Comparison of ENCODE assay signal across 9 cellular contexts in genomic region chr11:110294509-110294908, GRCh38. TPM values are rescaled to one million over a fixed set of nuclear protein-coding genes. Genes with fewer than 3 reads are reported as not detected.
DNase-seq lines count a peak whose midpoint lies in the region; TF ChIP-seq lines count a peak whose summit lies in the region.
"Had no signal": no experiment of that assay in that cellular context is flagged by ENCODE, and none has a peak within 500 bp of the region (broad histone marks: within the 10 kb centered on the region; RNA-seq: fewer than 3 reads in every experiment).

No MANE protein-coding gene starts in this region.

- POLR2A ChIA-PET in activated CD4-positive, alpha-beta T cell treated with anti-CD3 and anti-CD28 coated beads, Interleukin-2, amount 10 ng/mL, durations not matched to agents 7 days and 5 days (lab: Charles Lee): no interaction called here

- peaks cover 17% of the 10 kb centered on the region for H3K36me3 Mint-ChIP-seq in activated CD4-positive, alpha-beta T cell treated with anti-CD3 and anti-CD28 coated beads, Interleukin-2, amount 10 ng/mL, durations not matched to agents 7 days and 5 days (ENCODE audit: low read depth)
- H3K36me3 Mint-ChIP-seq in activated T-helper 2 cell treated with anti-CD3 and anti-CD28 coated beads, Interferon-gamma antibody, Interleukin-2, Interleukin-4, amounts not matched to agents 10 μg/mL and 5 μg/mL and 100 μg/mL, durations not matched to agents 14 hours and 24 hours and 36 hours (ENCODE audit: low read depth): peaks cover 33% of the 10 kb centered on the region

- no peaks in the 10 kb centered on the region for H3K27me3 Mint-ChIP-seq in activated CD4-positive, alpha-beta T cell treated with anti-CD3 and anti-CD28 coated beads, Interleukin-2, amount 10 ng/mL, durations not matched to agents 7 days and 5 days
- no peaks in the 10 kb centered on the region for H3K27me3 Mint-ChIP-seq in activated T-helper 2 cell treated with anti-CD3 and anti-CD28 coated beads, Interferon-gamma antibody, Interleukin-2, Interleukin-4, amounts not matched to agents 10 μg/mL and 5 μg/mL and 100 μg/mL, durations not matched to agents 14 hours and 24 hours and 36 hours (ENCODE audit: low read depth)

- H3K27ac ChIP-seq in iPS-20b (ENCODE audit: low read length) (no peak overlapping the region), substantia nigra (ENCODE audit: low read depth, low read length, poor library complexity, severe bottlenecking) (peak overlapping the region; percentile 92)

- peak overlapping the region; percentile 95 for H3K4me3 ChIP-seq in iPS-20b (ENCODE audit: low read length)

- intact Hi-C loops in activated T-helper 2 cell treated with anti-CD3 and anti-CD28 coated beads, Interferon-gamma antibody, Interleukin-2, Interleukin-4, amounts not matched to agents 10 μg/mL and 5 μg/mL and 100 μg/mL, durations not matched to agents 14 hours and 24 hours and 36 hours (cut with micrococcal nuclease): loop anchor here (10.0 kb wide), 1 partner anchor 90 kb away; no protein-coding TSS in a partner anchor
- intact Hi-C loops in posterior cingulate gyrus (cut with DNase I): no loop called here

- CTCF ChIA-PET in activated CD4-positive, alpha-beta T cell treated with anti-CD3 and anti-CD28 coated beads, Interleukin-2, amount 10 ng/mL, durations not matched to agents 7 days and 5 days (lab: Charles Lee): no interaction called here

- no peaks in the 10 kb centered on the region for H3K27me3 ChIP-seq in iPS-20b (ENCODE audit: insufficient read depth, low read length)

- no peaks in the 10 kb centered on the region for H3K9me3 Mint-ChIP-seq in activated CD4-positive, alpha-beta T cell treated with anti-CD3 and anti-CD28 coated beads, Interleukin-2, amount 10 ng/mL, durations not matched to agents 7 days and 5 days
- H3K9me3 Mint-ChIP-seq in activated T-helper 2 cell treated with anti-CD3 and anti-CD28 coated beads, Interferon-gamma antibody, Interleukin-2, Interleukin-4, amounts not matched to agents 10 μg/mL and 5 μg/mL and 100 μg/mL, durations not matched to agents 14 hours and 24 hours and 36 hours: no peaks in the 10 kb centered on the region

- peaks cover 57% of the 10 kb centered on the region for H3K4me1 Mint-ChIP-seq in activated CD4-positive, alpha-beta T cell treated with anti-CD3 and anti-CD28 coated beads, Interleukin-2, amount 10 ng/mL, durations not matched to agents 7 days and 5 days
- H3K4me1 Mint-ChIP-seq in activated T-helper 2 cell treated with anti-CD3 and anti-CD28 coated beads, Interferon-gamma antibody, Interleukin-2, Interleukin-4, amounts not matched to agents 10 μg/mL and 5 μg/mL and 100 μg/mL, durations not matched to agents 14 hours and 24 hours and 36 hours (ENCODE audit: low read depth): peaks cover 49% of the 10 kb centered on the region

- no peaks in the 10 kb centered on the region for H3K36me3 ChIP-seq in iPS-20b (ENCODE audit: insufficient read depth, low read depth, low read length)

- no peak for DNase-seq in activated CD4-positive, alpha-beta T cell treated with anti-CD3 and anti-CD28 coated beads, Interleukin-2, amount 10 ng/mL, durations not matched to agents 7 days and 5 days
- DNase-seq in activated CD4-positive, alpha-beta T cell treated with anti-CD3 and anti-CD28 coated beads for 48 hours: no peak
- no peak for DNase-seq in activated T-helper 2 cell treated with anti-CD3 and anti-CD28 coated beads, Interferon-gamma antibody, Interleukin-2, Interleukin-4, amounts not matched to agents 10 μg/mL and 5 μg/mL and 100 μg/mL, durations not matched to agents 14 hours and 24 hours and 36 hours (ENCODE audit: low spot score)
- DNase-seq in substantia nigra (lab: John Stamatoyannopoulos, UW) (no peak), GM20000 (ENCODE audit: low spot score) (no peak), posterior cingulate gyrus (no peak), SK-N-DZ (ENCODE audit: low spot score) (no peak)
- DNase-seq: HCEC 1CT had no signal

- TF ChIP-seq CTCF in GM20000 (IDR thresholded peaks at IDR 0.05; ENCODE audit: extremely low read depth, missing control alignments): no peak

- peak overlapping the region; percentile 86 for H3K27ac Mint-ChIP-seq in activated CD4-positive, alpha-beta T cell treated with anti-CD3 and anti-CD28 coated beads, Interleukin-2, amount 10 ng/mL, durations not matched to agents 7 days and 5 days
- no peak overlapping the region for H3K27ac Mint-ChIP-seq in activated T-helper 2 cell treated with anti-CD3 and anti-CD28 coated beads, Interferon-gamma antibody, Interleukin-2, Interleukin-4, amounts not matched to agents 10 μg/mL and 5 μg/mL and 100 μg/mL, durations not matched to agents 14 hours and 24 hours and 36 hours

- H3K9me3 ChIP-seq in iPS-20b (ENCODE audit: insufficient read depth, low read depth, low read length): no peaks in the 10 kb centered on the region

- H3K4me1 ChIP-seq in iPS-20b (ENCODE audit: insufficient read depth, low read length): peaks cover 34% of the 10 kb centered on the region

- H3K9ac ChIP-seq in iPS-20b (ENCODE audit: low read depth, low read length): peak overlapping the region; percentile 94; the same call in 1 of the 2 replicates

- peak overlapping the region; percentile 86 for H3K4me3 Mint-ChIP-seq in activated CD4-positive, alpha-beta T cell treated with anti-CD3 and anti-CD28 coated beads, Interleukin-2, amount 10 ng/mL, durations not matched to agents 7 days and 5 days
- H3K4me3 Mint-ChIP-seq in activated T-helper 2 cell treated with anti-CD3 and anti-CD28 coated beads, Interferon-gamma antibody, Interleukin-2, Interleukin-4, amounts not matched to agents 10 μg/mL and 5 μg/mL and 100 μg/mL, durations not matched to agents 14 hours and 24 hours and 36 hours (ENCODE audit: low read depth): peak overlapping the region; percentile 95

RNA-seq across cellular contexts. Expression of gene RDX, which starts 1.9 kb away (rescaled TPM):
- total RNA-seq in activated CD4-positive, alpha-beta T cell treated with anti-CD3 and anti-CD28 coated beads, Interleukin-2, amount 10 ng/mL, durations not matched to agents 7 days and 5 days: 10 to 100 TPM; 37.6 to 47.1 TPM
- 63.3 and 64.8 TPM in 2 replicates for total RNA-seq in activated T-helper 2 cell treated with anti-CD3 and anti-CD28 coated beads, Interferon-gamma antibody, Interleukin-2, Interleukin-4, amounts not matched to agents 10 μg/mL and 5 μg/mL and 100 μg/mL, durations not matched to agents 14 hours and 24 hours and 36 hours
- polyA plus RNA-seq in SK-N-DZ (2014; cell fraction: cytosol; rRNA removed): 27.3 and 31.2 TPM in 2 replicates
- 11.9 and 16.3 TPM in 2 replicates for polyA plus RNA-seq in SK-N-DZ (2014; cell fraction: nucleus; rRNA removed)
